Comparison of ENCODE assay signal across 8 cellular contexts in genomic region chr1:21573971-21574458, GRCh38.
DNase-seq lines count a peak whose midpoint lies in the region; ATAC-seq and TF ChIP-seq lines count a peak whose summit lies in the region.

No MANE protein-coding gene starts in this region.

- no peak overlapping the region for H3K27ac Mint-ChIP-seq in activated CD8-positive, alpha-beta T cell treated with anti-CD3 and anti-CD28 coated beads, Interleukin-2, amount 10 ng/mL, durations not matched to agents 7 days and 5 days

- H3K27me3 ChIP-seq in cardiac muscle cell (no peaks in the 10 kb centered on the region), prostate gland (replicated peaks; ENCODE audit: insufficient read depth) (no peaks in the 10 kb centered on the region)

- intact Hi-C loops in prostate gland (cut with DNase I): loop anchor here (5.0 to 10.0 kb wide), 2 partner anchors 67 to 179 kb away; partner anchors contain the start of gene ALPL

- TF ChIP-seq POLR2A in prostate gland (IDR thresholded peaks at IDR 0.05): no peak

- H3K4me3 Mint-ChIP-seq in activated CD8-positive, alpha-beta T cell treated with anti-CD3 and anti-CD28 coated beads, Interleukin-2, amount 10 ng/mL, durations not matched to agents 7 days and 5 days: no peak overlapping the region

- H3K36me3 ChIP-seq in cardiac muscle cell (no peaks in the 10 kb centered on the region), prostate gland (no peaks in the 10 kb centered on the region)

- peaks cover 10% of the 10 kb centered on the region for H3K27me3 Mint-ChIP-seq in activated CD8-positive, alpha-beta T cell treated with anti-CD3 and anti-CD28 coated beads, Interleukin-2, amount 10 ng/mL, durations not matched to agents 7 days and 5 days (ENCODE audit: low read depth)

- no peaks in the 10 kb centered on the region for H3K9me3 ChIP-seq in cardiac muscle cell (ENCODE audit: low read depth)
- no peaks in the 10 kb centered on the region for H3K9me3 ChIP-seq in prostate gland

- H3K4me3 ChIP-seq in cardiac muscle cell: no peak overlapping the region
- no peak overlapping the region for H3K4me3 ChIP-seq in prostate gland

- H3K9me3 Mint-ChIP-seq in activated CD8-positive, alpha-beta T cell treated with anti-CD3 and anti-CD28 coated beads, Interleukin-2, amount 10 ng/mL, durations not matched to agents 7 days and 5 days (ENCODE audit: insufficient read depth): no peaks in the 10 kb centered on the region

- POLR2A ChIA-PET in activated CD8-positive, alpha-beta T cell treated with anti-CD3 and anti-CD28 coated beads, Interleukin-2, amount 10 ng/mL, durations not matched to agents 7 days and 5 days (lab: Charles Lee): no interaction called here

- peaks cover 9% of the 10 kb centered on the region for H3K4me1 ChIP-seq in cardiac muscle cell (ENCODE audit: low read depth)
- no peaks in the 10 kb centered on the region for H3K4me1 ChIP-seq in prostate gland (replicated peaks)

- no peak for ATAC-seq in activated CD8-positive, alpha-beta T cell treated with anti-CD3 and anti-CD28 coated beads, Interleukin-2, amount 10 ng/mL, durations not matched to agents 7 days and 5 days
- ATAC-seq in GM19395 (IDR thresholded peaks at IDR 0.05; ENCODE audit: unreplicated experiment) (no peak), HG03159 (IDR thresholded peaks at IDR 0.05; ENCODE audit: unreplicated experiment) (no peak)

- 8% methylated on average over 11 of the region's 11 CpGs for WGBS in prostate gland

- peak; percentile 66 for DNase-seq in 8988T
- peak; percentile 95 for DNase-seq in NCI-H2107 treated with DMSO at 0.1 percent for 48 hours (lab: John Stamatoyannopoulos, UW; ENCODE audit: unreplicated experiment)
- DNase-seq in activated CD8-positive, alpha-beta T cell treated with anti-CD3 and anti-CD28 coated beads, Interleukin-2, amount 10 ng/mL, durations not matched to agents 7 days and 5 days: peak; percentile 45
- DNase-seq in cardiac muscle cell (ENCODE audit: low read depth in 1 of 2, low spot score in 1 of 2): peak; percentile 91 to 92
- peak; percentile 81 for DNase-seq in prostate gland (ENCODE audit: low spot score)

- CTCF ChIA-PET in activated CD8-positive, alpha-beta T cell treated with anti-CD3 and anti-CD28 coated beads, Interleukin-2, amount 10 ng/mL, durations not matched to agents 7 days and 5 days (lab: Charles Lee): no interaction called here

- peak; percentile 55 for TF ChIP-seq CTCF in GM12873 (IDR thresholded peaks at IDR 0.05; ENCODE audit: insufficient read depth, low read depth, low read length, missing control alignments)
- TF ChIP-seq CTCF in cardiac muscle cell (IDR thresholded peaks at IDR 0.05; ENCODE audit: low read depth, low read length): peak; percentile 63
- peak in 3 of 4 experiments; percentile 46 to 75 (median 68) for TF ChIP-seq CTCF in prostate gland (IDR thresholded peaks at IDR 0.05)

- H3K36me3 Mint-ChIP-seq in activated CD8-positive, alpha-beta T cell treated with anti-CD3 and anti-CD28 coated beads, Interleukin-2, amount 10 ng/mL, durations not matched to agents 7 days and 5 days (ENCODE audit: low read depth): no peaks in the 10 kb centered on the region

- H3K27ac ChIP-seq in cardiac muscle cell (peak overlapping the region; percentile 56), prostate gland (peak overlapping the region; percentile 32 to 45)

- peaks cover 3% of the 10 kb centered on the region for H3K4me1 Mint-ChIP-seq in activated CD8-positive, alpha-beta T cell treated with anti-CD3 and anti-CD28 coated beads, Interleukin-2, amount 10 ng/mL, durations not matched to agents 7 days and 5 days (ENCODE audit: low read depth)

Comparison
In these comparisons a context has a peak if more than half of its experiments do, and no peak if none do; other contexts are left out.
1. DNase-seq: peak in every context shown above with its lines; median percentile 95 in NCI-H2107 treated with DMSO at 0.1 percent for 48 hours; 92 in cardiac muscle cell; 81 in prostate gland; 66 in 8988T; 45 in activated CD8-positive, alpha-beta T cell treated with anti-CD3 and anti-CD28 coated beads, Interleukin-2, amount 10 ng/mL, durations not matched to agents 7 days and 5 days.